29 cellular contexts compared by ENCODE assay signal in genomic region chr6:85044336-85044735, GRCh38.
"Had no signal": no experiment of that assay in that cellular context is flagged by ENCODE, and none has a peak within 500 bp of the region (broad histone marks: within the 10 kb centered on the region; RNA-seq: fewer than 3 reads in every experiment).

No MANE protein-coding gene starts in this region.

- H2AFZ ChIP-seq: neural progenitor cell, parathyroid adenoma had no signal

- H3K4me3 Mint-ChIP-seq: endodermal cell; naive thymus-derived CD4-positive, alpha-beta T cell; nephron; neural progenitor cell; stimulated activated effector memory CD8-positive, alpha-beta T cell treated with anti-CD3 and anti-CD28 coated beads, Interleukin-12 subunit alpha, Interleukin-12 subunit beta, amount 100 ng/mL, for 72 hours; type B pancreatic cell had no signal

- ATAC-seq: heart right ventricle; left colon; lower lobe of right lung; mucosa of descending colon; naive thymus-derived CD4-positive, alpha-beta T cell; sciatic nerve; stimulated activated effector memory CD8-positive, alpha-beta T cell treated with anti-CD3 and anti-CD28 coated beads, Interleukin-12 subunit alpha, Interleukin-12 subunit beta, amount 100 ng/mL, for 72 hours; stimulated activated naive CD8-positive, alpha-beta T cell treated with anti-CD3 and anti-CD28 coated beads, Interleukin-15, Interleukin-2, amounts not matched to agents 100 U/mL and 50 U/mL, for 24 hours had no signal

- H3K4me3 ChIP-seq: esophagus muscularis mucosa, heart right ventricle, left ventricle myocardium inferior, lower lobe of right lung, mucosa of descending colon, neural progenitor cell, prostate gland, right atrium auricular region, testis, tibial artery had no signal

- H3K4me1 Mint-ChIP-seq: endodermal cell; naive thymus-derived CD4-positive, alpha-beta T cell; nephron; neural progenitor cell; stimulated activated effector memory CD8-positive, alpha-beta T cell treated with anti-CD3 and anti-CD28 coated beads, Interleukin-12 subunit alpha, Interleukin-12 subunit beta, amount 100 ng/mL, for 72 hours had no signal

- H3K27me3 ChIP-seq: esophagus muscularis mucosa, heart right ventricle, neural progenitor cell, right atrium auricular region, testis, tibial artery had no signal

- H3K4me2 ChIP-seq: neural progenitor cell had no signal

- H3K4me1 ChIP-seq: esophagus muscularis mucosa, heart right ventricle, left ventricle myocardium inferior, lower lobe of right lung, neural progenitor cell, parathyroid adenoma, prostate gland, right atrium auricular region, testis, tibial artery had no signal

- H3K9me3 ChIP-seq: esophagus muscularis mucosa, lower lobe of right lung, mucosa of descending colon, prostate gland, right atrium auricular region, testis, tibial artery had no signal

- H3K36me3 Mint-ChIP-seq: naive thymus-derived CD4-positive, alpha-beta T cell; neural progenitor cell; stimulated activated effector memory CD8-positive, alpha-beta T cell treated with anti-CD3 and anti-CD28 coated beads, Interleukin-12 subunit alpha, Interleukin-12 subunit beta, amount 100 ng/mL, for 72 hours; type B pancreatic cell had no signal

- DNase-seq: cerebellar nuclear complex; effector CD8-positive, alpha-beta T cell; endodermal cell; foreskin melanocyte; glutamatergic neuron; heart right ventricle; hippocampal formation; islet precursor cell; kidney glomerular epithelial cell; left colon; left ventricle myocardium inferior; lower lobe of right lung; mucosa of descending colon; naive thymus-derived CD4-positive, alpha-beta T cell; stimulated activated CD4-positive, alpha-beta T cell treated with anti-CD3 and anti-CD28 coated beads, Interleukin-2, amount 100 ng/mL, for 24 hours; stimulated activated CD4-positive, alpha-beta T cell treated with anti-CD3 and anti-CD28 coated beads, Interleukin-4, amount 100 ng/mL, for 24 hours; stimulated activated naive CD8-positive, alpha-beta T cell treated with anti-CD3 and anti-CD28 coated beads, Interleukin-15, Interleukin-2, amounts not matched to agents 100 U/mL and 50 U/mL, for 24 hours; substantia nigra; testis; tibial artery had no signal

- H3K27ac ChIP-seq: esophagus muscularis mucosa, heart right ventricle, left ventricle myocardium inferior, lower lobe of right lung, neural progenitor cell, parathyroid adenoma, prostate gland, right atrium auricular region, testis, tibial artery had no signal

- H3K36me3 ChIP-seq: esophagus muscularis mucosa, heart right ventricle, left ventricle myocardium inferior, lower lobe of right lung, neural progenitor cell, prostate gland, right atrium auricular region, tibial artery had no signal

- H3K9me3 Mint-ChIP-seq: endodermal cell, nephron, neural progenitor cell, type B pancreatic cell had no signal

- H3K9ac ChIP-seq: neural progenitor cell, parathyroid adenoma had no signal

- H3K79me2 ChIP-seq: parathyroid adenoma had no signal

- H3K27ac Mint-ChIP-seq: endodermal cell; naive thymus-derived CD4-positive, alpha-beta T cell; nephron; neural progenitor cell; stimulated activated effector memory CD8-positive, alpha-beta T cell treated with anti-CD3 and anti-CD28 coated beads, Interleukin-12 subunit alpha, Interleukin-12 subunit beta, amount 100 ng/mL, for 72 hours; type B pancreatic cell had no signal
